In the genomic region with DNA sequence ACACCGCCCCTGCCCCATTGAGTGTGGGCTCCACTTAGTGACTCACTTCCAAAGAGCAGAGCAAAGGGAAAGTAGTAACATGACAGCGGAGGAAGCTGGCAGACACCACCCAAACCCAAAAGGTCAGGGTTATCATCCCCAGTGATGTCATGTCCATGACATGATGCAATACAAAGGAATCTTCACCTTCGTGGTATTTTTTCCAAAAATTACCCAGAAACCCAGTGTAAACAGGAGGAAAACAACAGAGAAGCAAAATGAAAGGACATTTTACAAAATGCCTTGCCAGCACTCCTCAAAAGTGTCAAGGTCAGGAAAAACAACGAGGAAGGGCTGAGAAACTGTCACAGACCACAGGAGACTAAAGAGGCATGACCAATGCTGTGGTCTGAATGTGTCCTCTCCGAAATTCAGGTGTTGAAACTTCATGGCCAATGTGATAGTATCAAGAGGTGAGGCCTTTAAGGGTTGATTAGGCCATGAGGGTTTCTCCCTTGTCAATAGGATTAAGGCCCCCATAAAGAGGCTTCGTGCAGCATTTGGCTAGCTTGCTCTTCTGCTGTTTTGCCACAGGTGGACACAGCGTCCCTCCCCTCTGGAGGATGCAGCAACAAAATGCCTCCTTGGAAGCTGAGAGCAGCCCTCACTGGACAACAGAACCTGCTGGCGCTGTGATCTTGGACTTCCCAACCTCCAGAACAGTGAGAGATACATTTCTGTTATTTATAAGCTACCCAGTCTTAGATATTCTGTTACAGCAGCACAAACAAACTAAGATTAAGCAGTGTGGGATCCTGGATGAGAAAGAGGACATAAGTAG, we compare ENCODE assay signal across 28 cellular contexts. TPM values are rescaled to one million over a fixed set of nuclear protein-coding genes. Genes with fewer than 3 reads are reported as not detected.
A peak's percentile ranks its signal among the peaks of the same experiment; 100 is the strongest.
DNase-seq lines count a peak whose midpoint lies in the region; ATAC-seq and TF ChIP-seq lines count a peak whose summit lies in the region.
"Had no signal": no experiment of that assay in that cellular context is flagged by ENCODE, and none has a peak within 500 bp of the region (broad histone marks: within the 10 kb centered on the region; RNA-seq: fewer than 3 reads in every experiment).

No MANE protein-coding gene starts in this region.

- no peak overlapping the region for H3K9ac ChIP-seq in mesenchymal stem cell (ENCODE audit: low read length)
- H3K9ac ChIP-seq: neural progenitor cell had no signal

- no peaks in the 10 kb centered on the region for H3K36me3 Mint-ChIP-seq in activated T-cell treated with anti-CD3 and anti-CD28 coated beads, Interleukin-2, amount 50 U/mL, for 72 hours (ENCODE audit: insufficient read depth in 2 of 2)
- H3K36me3 Mint-ChIP-seq in activated T-cell treated with anti-CD3 and anti-CD28 coated beads, Interleukin-2, amount 50 U/mL, for 24 hours (ENCODE audit: low read depth): no peaks in the 10 kb centered on the region
- no peaks in the 10 kb centered on the region for H3K36me3 Mint-ChIP-seq in stimulated activated naive CD8-positive, alpha-beta T cell treated with anti-CD3 and anti-CD28 coated beads, Interleukin-15, Interleukin-2, amounts not matched to agents 100 ng/mL and 50 ng/mL, for 24 hours (ENCODE audit: low read depth)
- H3K36me3 Mint-ChIP-seq: immature natural killer cell, neural progenitor cell had no signal

- H3K27ac ChIP-seq in coronary artery: no peak overlapping the region
- H3K27ac ChIP-seq in mesenchymal stem cell (ENCODE audit: low read length, poor library complexity, severe bottlenecking): no peak overlapping the region
- H3K27ac ChIP-seq in breast epithelium: no peak overlapping the region
- H3K27ac ChIP-seq: HL-60, neural progenitor cell, RWPE1, suprapubic skin had no signal

- no peaks in the 10 kb centered on the region for H3K9me3 Mint-ChIP-seq in activated T-cell treated with anti-CD3 and anti-CD28 coated beads, Interleukin-2, amount 50 U/mL, for 72 hours
- H3K9me3 Mint-ChIP-seq in activated T-cell treated with anti-CD3 and anti-CD28 coated beads, Interleukin-2, amount 50 U/mL, for 24 hours: no peaks in the 10 kb centered on the region
- H3K9me3 Mint-ChIP-seq in stimulated activated naive CD8-positive, alpha-beta T cell treated with anti-CD3 and anti-CD28 coated beads, Interleukin-15, Interleukin-2, amounts not matched to agents 100 ng/mL and 50 ng/mL, for 24 hours: no peaks in the 10 kb centered on the region
- H3K9me3 Mint-ChIP-seq: neural progenitor cell had no signal

- peaks cover 0 to 8% of the 10 kb centered on the region in 2 experiments for H3K27me3 ChIP-seq in mesenchymal stem cell (ENCODE audit: control insufficient read depth in 1 of 2, insufficient read depth in 1 of 2, low read length in 2 of 2)
- H3K27me3 ChIP-seq in breast epithelium: peaks cover 0 to 4% of the 10 kb centered on the region in 2 donors
- H3K27me3 ChIP-seq: neural progenitor cell, suprapubic skin had no signal

- no peak overlapping the region for H3K18ac ChIP-seq in mesenchymal stem cell (ENCODE audit: low read depth in 1 of 2, low read length in 2 of 2)

- H2AK5ac ChIP-seq in mesenchymal stem cell (ENCODE audit: low read length, severe bottlenecking): no peak overlapping the region

- H3K14ac ChIP-seq in mesenchymal stem cell (ENCODE audit: low read length in 2 of 2): no peak overlapping the region

- no peaks in the 10 kb centered on the region for H3K36me3 ChIP-seq in mesenchymal stem cell (ENCODE audit: control insufficient read depth in 1 of 2, insufficient read depth in 2 of 2, low read depth in 1 of 2, low read length in 2 of 2)
- H3K36me3 ChIP-seq in breast epithelium: no peaks in the 10 kb centered on the region
- H3K36me3 ChIP-seq: MG63, neural progenitor cell, suprapubic skin had no signal

- no peak overlapping the region for H2BK12ac ChIP-seq in mesenchymal stem cell (ENCODE audit: low read length in 2 of 2)

- peaks cover 5% of the 10 kb centered on the region for H3K9me3 ChIP-seq in mesenchymal stem cell (ENCODE audit: control insufficient read depth, low read length)
- peaks cover 0 to 5% of the 10 kb centered on the region in 2 donors for H3K9me3 ChIP-seq in breast epithelium
- H3K9me3 ChIP-seq: MG63, suprapubic skin had no signal

- peak; percentile 18 to 67 for ATAC-seq in activated T-cell treated with anti-CD3 and anti-CD28 coated beads, Interleukin-2, amount 50 U/mL, for 72 hours (replicated peaks in 1 of 2)
- ATAC-seq in HG02678 (IDR thresholded peaks at IDR 0.05; ENCODE audit: unreplicated experiment): no peak
- ATAC-seq: left ventricle myocardium superior, SK-N-SH treated with all-trans-retinoic acid at 6 μM for 48 hours had no signal

- H3K23ac ChIP-seq in mesenchymal stem cell (ENCODE audit: low read length in 2 of 2): no peak overlapping the region

- no peak for TF ChIP-seq CTCF in coronary artery (IDR thresholded peaks at IDR 0.05)
- no peak for TF ChIP-seq CTCF in breast epithelium (IDR thresholded peaks at IDR 0.05)

- intact Hi-C loops in breast epithelium (cut with DNase I; ENCODE audit: low total_unique reads): no loop called here

- no peak overlapping the region for H3K4ac ChIP-seq in mesenchymal stem cell (ENCODE audit: low read depth in 1 of 2, low read length in 2 of 2)

- DNase-seq in activated T-cell treated with anti-CD3 and anti-CD28 coated beads, Interleukin-2, amount 50 U/mL, for 72 hours: peak in 1 of 2 donors; percentile 8
- no peak for DNase-seq in activated T-cell treated with anti-CD3 and anti-CD28 coated beads, Interleukin-2, amount 50 U/mL, for 24 hours
- DNase-seq in SW480 (ENCODE audit: low spot score): peak; percentile 40
- DNase-seq in coronary artery (ENCODE audit: low spot score): peak; percentile 35
- no peak for DNase-seq in mesenchymal stem cell
- no peak for DNase-seq in breast epithelium (ENCODE audit: low spot score in 2 of 2)
- DNase-seq: activated CD4-positive, alpha-beta T cell treated with anti-CD3 and anti-CD28 coated beads for 1 hour; activated gamma-delta T cell treated with Interleukin-2 at 50 U/mL for 16 hours; amniotic stem cell; COR-L47; dermis blood vessel endothelial cell; DND-41; foreskin fibroblast; immature natural killer cell; left ventricle myocardium superior; MG63; NCI-H146; NCI-H510A treated with DMSO at 0.1 percent for 48 hours; T1000 had no signal

- H3K79me1 ChIP-seq in mesenchymal stem cell (replicated peaks; ENCODE audit: low read length, poor library complexity, severe bottlenecking): no peaks in the 10 kb centered on the region

- H3K4me2 ChIP-seq in mesenchymal stem cell (ENCODE audit: low read length, poor library complexity, severe bottlenecking): no peak overlapping the region
- H3K4me2 ChIP-seq: neural progenitor cell had no signal

- H3K27ac Mint-ChIP-seq in activated T-cell treated with anti-CD3 and anti-CD28 coated beads, Interleukin-2, amount 50 U/mL, for 72 hours: peak overlapping the region; percentile 49
- no peak overlapping the region for H3K27ac Mint-ChIP-seq in activated T-cell treated with anti-CD3 and anti-CD28 coated beads, Interleukin-2, amount 50 U/mL, for 24 hours
- peak overlapping the region; percentile 63 for H3K27ac Mint-ChIP-seq in stimulated activated naive CD8-positive, alpha-beta T cell treated with anti-CD3 and anti-CD28 coated beads, Interleukin-15, Interleukin-2, amounts not matched to agents 100 ng/mL and 50 ng/mL, for 24 hours
- H3K27ac Mint-ChIP-seq: immature natural killer cell, neural progenitor cell, progenitor cell of endocrine pancreas had no signal

- H2BK15ac ChIP-seq in mesenchymal stem cell (ENCODE audit: low read depth, poor library complexity, severe bottlenecking): no peak overlapping the region

- 55% methylated on average over 7 of the region's 8 CpGs for WGBS in mesenchymal stem cell

- peaks cover 21% of the 10 kb centered on the region for H3K27me3 Mint-ChIP-seq in activated T-cell treated with anti-CD3 and anti-CD28 coated beads, Interleukin-2, amount 50 U/mL, for 72 hours (ENCODE audit: low read depth)
- H3K27me3 Mint-ChIP-seq in activated T-cell treated with anti-CD3 and anti-CD28 coated beads, Interleukin-2, amount 50 U/mL, for 24 hours: peaks cover 19% of the 10 kb centered on the region
- H3K27me3 Mint-ChIP-seq in stimulated activated naive CD8-positive, alpha-beta T cell treated with anti-CD3 and anti-CD28 coated beads, Interleukin-15, Interleukin-2, amounts not matched to agents 100 ng/mL and 50 ng/mL, for 24 hours: peaks cover 13% of the 10 kb centered on the region

- H2BK120ac ChIP-seq in mesenchymal stem cell (ENCODE audit: low read depth, low read length): no peak overlapping the region

- H3K4me1 ChIP-seq in mesenchymal stem cell (ENCODE audit: control insufficient read depth, insufficient read depth, low read depth, low read length): no peaks in the 10 kb centered on the region
- no peaks in the 10 kb centered on the region for H3K4me1 ChIP-seq in breast epithelium

- no peak for TF ChIP-seq POLR2A in breast epithelium (IDR thresholded peaks at IDR 0.05)

- H3K4me3 ChIP-seq in coronary artery: no peak overlapping the region
- H3K4me3 ChIP-seq in mesenchymal stem cell (ENCODE audit: insufficient read depth in 1 of 2, low read depth in 1 of 2, low read length in 2 of 2): no peak overlapping the region
- no peak overlapping the region for H3K4me3 ChIP-seq in breast epithelium
- H3K4me3 ChIP-seq: MG63, neural progenitor cell, suprapubic skin had no signal

- no peak overlapping the region for H3K4me3 Mint-ChIP-seq in activated T-cell treated with anti-CD3 and anti-CD28 coated beads, Interleukin-2, amount 50 U/mL, for 72 hours
- no peak overlapping the region for H3K4me3 Mint-ChIP-seq in activated T-cell treated with anti-CD3 and anti-CD28 coated beads, Interleukin-2, amount 50 U/mL, for 24 hours
- no peak overlapping the region for H3K4me3 Mint-ChIP-seq in stimulated activated naive CD8-positive, alpha-beta T cell treated with anti-CD3 and anti-CD28 coated beads, Interleukin-15, Interleukin-2, amounts not matched to agents 100 ng/mL and 50 ng/mL, for 24 hours
- H3K4me3 Mint-ChIP-seq: immature natural killer cell, neural progenitor cell had no signal

- no peak overlapping the region for H2BK5ac ChIP-seq in mesenchymal stem cell (ENCODE audit: low read depth, low read length, poor library complexity, severe bottlenecking)

- no peak overlapping the region for H2AFZ ChIP-seq in mesenchymal stem cell (ENCODE audit: low read depth, low read length)
- H2AFZ ChIP-seq: neural progenitor cell had no signal

- H4K91ac ChIP-seq in mesenchymal stem cell (ENCODE audit: low read length): no peak overlapping the region

- H3K4me1 Mint-ChIP-seq in activated T-cell treated with anti-CD3 and anti-CD28 coated beads, Interleukin-2, amount 50 U/mL, for 72 hours (ENCODE audit: low read depth): peaks cover 8% of the 10 kb centered on the region
- no peaks in the 10 kb centered on the region for H3K4me1 Mint-ChIP-seq in activated T-cell treated with anti-CD3 and anti-CD28 coated beads, Interleukin-2, amount 50 U/mL, for 24 hours (ENCODE audit: low read depth)
- peaks cover 5% of the 10 kb centered on the region for H3K4me1 Mint-ChIP-seq in stimulated activated naive CD8-positive, alpha-beta T cell treated with anti-CD3 and anti-CD28 coated beads, Interleukin-15, Interleukin-2, amounts not matched to agents 100 ng/mL and 50 ng/mL, for 24 hours (ENCODE audit: low read depth)
- H3K4me1 Mint-ChIP-seq: immature natural killer cell had no signal

- H4K8ac ChIP-seq in mesenchymal stem cell (ENCODE audit: low read length): no peak overlapping the region

RNA-seq across cellular contexts. Expression of gene MED10, which starts 30.5 kb away (rescaled TPM):
- total RNA-seq in activated T-cell treated with anti-CD3 and anti-CD28 coated beads, Interleukin-2, amount 50 U/mL, for 72 hours: 10 to 100 TPM; 77.0 to 82.6 TPM
- 47.4 TPM for polyA plus RNA-seq in mesenchymal stem cell (2013, experiment 1 of 2)
- 56.7 TPM for polyA plus RNA-seq in mesenchymal stem cell (2013, experiment 2 of 2)
- total RNA-seq in breast epithelium: 10 to 100 TPM; 25.6 to 29.9 (median 25.9) TPM

RNA-seq across cellular contexts. Expression of gene UBE2QL1, which starts 39.8 kb away (rescaled TPM):
- under 1 TPM; 0.19 to 0.28 TPM for total RNA-seq in activated T-cell treated with anti-CD3 and anti-CD28 coated beads, Interleukin-2, amount 50 U/mL, for 72 hours
- polyA plus RNA-seq in mesenchymal stem cell (2013, experiment 1 of 2): not detected
- polyA plus RNA-seq in mesenchymal stem cell (2013, experiment 2 of 2): 0.01 TPM
- total RNA-seq in breast epithelium: 1 to 10 TPM in 2 of 3 donors, under 1 TPM in 1; 0.44 to 1.8 (median 1.6) TPM
- polyA plus RNA-seq: BJ, immature natural killer cell had no signal

Comparison
In these comparisons a context has a peak if more than half of its experiments do, and no peak if none do; other contexts are left out.
1. DNase-seq: peak in SW480 (single experiment) and coronary artery (single experiment); none in activated T-cell treated with anti-CD3 and anti-CD28 coated beads, Interleukin-2, amount 50 U/mL, for 24 hours (single experiment), mesenchymal stem cell (single experiment) and breast epithelium (0 of 2).